10 cellular contexts compared by ENCODE assay signal in genomic region chr6:108714774-108715414, GRCh38.
DNase-seq lines count a peak whose midpoint lies in the region; ATAC-seq and TF ChIP-seq lines count a peak whose summit lies in the region.
"Had no signal": no experiment of that assay in that cellular context is flagged by ENCODE, and none has a peak within 500 bp of the region (broad histone marks: within the 10 kb centered on the region; RNA-seq: fewer than 3 reads in every experiment).

No MANE protein-coding gene starts in this region.

- peaks cover 37% of the 10 kb centered on the region for H3K4me1 ChIP-seq in hepatocyte (ENCODE audit: insufficient read depth)
- H3K4me1 ChIP-seq in upper lobe of right lung: peaks cover 27% of the 10 kb centered on the region

- no peak for TF ChIP-seq CTCF in hepatocyte (IDR thresholded peaks at IDR 0.05; ENCODE audit: poor library complexity)
- TF ChIP-seq CTCF in upper lobe of right lung (IDR thresholded peaks at IDR 0.05): peak; percentile 5

- no peak overlapping the region for H3K27ac ChIP-seq in hepatocyte
- peak overlapping the region; percentile 36 for H3K27ac ChIP-seq in upper lobe of right lung

- 81% methylated on average over 8 of the region's 8 CpGs for WGBS in hepatocyte (ENCODE audit: low lambda C conversion rate, missing lambda C conversion rate)

- no peaks in the 10 kb centered on the region for H4K20me1 ChIP-seq in hepatocyte (ENCODE audit: insufficient read depth, poor library complexity, severe bottlenecking)

- no peak overlapping the region for H3K4me3 Mint-ChIP-seq in T-helper 17 cell

- no peaks in the 10 kb centered on the region for H3K36me3 ChIP-seq in hepatocyte (replicated peaks; ENCODE audit: insufficient read depth, low read depth)
- no peaks in the 10 kb centered on the region for H3K36me3 ChIP-seq in upper lobe of right lung

- H3K4me3 ChIP-seq in hepatocyte (no peak overlapping the region), upper lobe of right lung (no peak overlapping the region)

- peak overlapping the region; percentile 19 for H3K27ac Mint-ChIP-seq in T-helper 17 cell
- H3K27ac Mint-ChIP-seq: activated naive CD4-positive, alpha-beta T cell treated with anti-CD3 and anti-CD28 coated beads, Interleukin-2, amount 50 U/mL, for 72 hours had no signal

- peak overlapping the region; percentile 19 for H3K4me2 ChIP-seq in hepatocyte

- peaks cover 10% of the 10 kb centered on the region for H3K4me1 Mint-ChIP-seq in T-helper 17 cell

- H2AFZ ChIP-seq in hepatocyte: no peak overlapping the region

- DNase-seq in Right ventricle myocardium superior (no peak), Right ventricle myocardium inferior (ENCODE audit: missing footprints) (no peak), T-helper 17 cell (no peak), hepatocyte (ENCODE audit: low spot score) (no peak), upper lobe of right lung (no peak), NCI-H2029 (lab: John Stamatoyannopoulos, UW) (no peak)
- DNase-seq: activated CD8-positive, alpha-beta memory T cell treated with anti-CD3 and anti-CD28 coated beads, Interleukin-2, amount 50 U/mL, for 48 hours had no signal

- H3K27me3 ChIP-seq in hepatocyte (no peaks in the 10 kb centered on the region), upper lobe of right lung (no peaks in the 10 kb centered on the region)

- H3K36me3 Mint-ChIP-seq in T-helper 17 cell (ENCODE audit: low read depth): no peaks in the 10 kb centered on the region
- H3K36me3 Mint-ChIP-seq: activated naive CD4-positive, alpha-beta T cell treated with anti-CD3 and anti-CD28 coated beads, Interleukin-2, amount 50 U/mL, for 72 hours had no signal

- intact Hi-C loops in Right ventricle myocardium superior (cut with DNase I) (no loop called here), Right ventricle myocardium inferior (cut with DNase I) (no loop called here), upper lobe of right lung (cut with DNase I) (no loop called here)

- H3K9me3 ChIP-seq in T-helper 17 cell (ENCODE audit: control insufficient read depth, low read length, poor library complexity, severe bottlenecking): no peaks in the 10 kb centered on the region
- H3K9me3 ChIP-seq in hepatocyte (ENCODE audit: low read depth): no peaks in the 10 kb centered on the region
- no peaks in the 10 kb centered on the region for H3K9me3 ChIP-seq in upper lobe of right lung

- ATAC-seq in Right ventricle myocardium superior (ENCODE audit: poor library complexity): peak; percentile 19
- no peak for ATAC-seq in Right ventricle myocardium inferior
- no peak for ATAC-seq in T-helper 17 cell
- no peak for ATAC-seq in upper lobe of right lung
- ATAC-seq in activated CD4-positive, CD25-positive, alpha-beta regulatory T cell treated with anti-CD3 and anti-CD28 coated beads, Interleukin-2, amount 50 U/mL, for 24 hours: no peak
- no peak for ATAC-seq in GM21825 (IDR thresholded peaks at IDR 0.05; ENCODE audit: unreplicated experiment)
- ATAC-seq: activated naive CD4-positive, alpha-beta T cell treated with anti-CD3 and anti-CD28 coated beads, Interleukin-2, amount 50 U/mL, for 72 hours had no signal

- peaks cover 9% of the 10 kb centered on the region for H3K27me3 Mint-ChIP-seq in T-helper 17 cell

- no peaks in the 10 kb centered on the region for H3K9me2 ChIP-seq in hepatocyte (replicated peaks; ENCODE audit: insufficient read depth)

- no peaks in the 10 kb centered on the region for H3K79me2 ChIP-seq in hepatocyte
